ENCODE assay signal across 12 cellular contexts in genomic region chr15:89775815-89776214, GRCh38. TPM values are rescaled to one million over a fixed set of nuclear protein-coding genes. Genes with fewer than 3 reads are reported as not detected.
DNase-seq lines count a peak whose midpoint lies in the region; ATAC-seq, FAIRE-seq and TF ChIP-seq lines count a peak whose summit lies in the region.
"Had no signal": no experiment of that assay in that cellular context is flagged by ENCODE, and none has a peak within 500 bp of the region (broad histone marks: within the 10 kb centered on the region; RNA-seq: fewer than 3 reads in every experiment).

No MANE protein-coding gene starts in this region.

- ATAC-seq in Right ventricle myocardium inferior (no peak), natural killer cell (no peak), HG03520 (IDR thresholded peaks at IDR 0.05; ENCODE audit: unreplicated experiment) (no peak)

- H3K27ac ChIP-seq in colonic mucosa (no peak overlapping the region), vagina (peak overlapping the region; percentile 64), kidney (ENCODE audit: low read depth in 2 of 2, low read length in 2 of 2) (no peak overlapping the region)

- TF ChIP-seq POLR2A in vagina (IDR thresholded peaks at IDR 0.05) = no peak

- no peak for TF ChIP-seq CTCF in colonic mucosa (IDR thresholded peaks at IDR 0.05)
- no peak for TF ChIP-seq CTCF in natural killer cell (IDR thresholded peaks at IDR 0.05)
- TF ChIP-seq CTCF in vagina (IDR thresholded peaks at IDR 0.05) = no peak
- no peak for TF ChIP-seq CTCF in kidney (IDR thresholded peaks at IDR 0.05; ENCODE audit: borderline replicate concordance, extremely low read depth, insufficient read depth)

- peak overlapping the region; percentile 66 to 68 for H3K9ac ChIP-seq in colonic mucosa (ENCODE audit: low read depth in 2 of 2, low read length in 2 of 2)
- peak overlapping the region in 1 of 2 donors; percentile 29 for H3K9ac ChIP-seq in kidney (ENCODE audit: low read length in 2 of 2)

- no peaks in the 10 kb centered on the region for H3K9me3 Mint-ChIP-seq in natural killer cell

- no peaks in the 10 kb centered on the region for H3K4me1 Mint-ChIP-seq in natural killer cell

- H3K9me3 ChIP-seq in colonic mucosa (no peaks in the 10 kb centered on the region), vagina (no peaks in the 10 kb centered on the region), kidney (ENCODE audit: control insufficient read depth in 1 of 2, low read length in 2 of 2) (no peaks in the 10 kb centered on the region)
- H3K9me3 ChIP-seq: BE2C had no signal

- H3K36me3 ChIP-seq in colonic mucosa = no peaks in the 10 kb centered on the region
- H3K36me3 ChIP-seq in vagina = no peaks in the 10 kb centered on the region
- H3K36me3 ChIP-seq in kidney (ENCODE audit: control insufficient read depth in 1 of 2, insufficient read depth in 2 of 2, low read length in 2 of 2) = no peaks in the 10 kb centered on the region
- H3K36me3 ChIP-seq: BE2C had no signal

- peaks cover 6 to 9% of the 10 kb centered on the region in 2 donors for H3K27me3 Mint-ChIP-seq in natural killer cell (ENCODE audit: low read depth in 2 of 2)

- no peak for FAIRE-seq in kidney (lab: Jason Lieb, UNC)
- FAIRE-seq: islet of Langerhans, RCC 7860 had no signal

- H3K27me3 ChIP-seq in colonic mucosa (no peaks in the 10 kb centered on the region), vagina (no peaks in the 10 kb centered on the region)
- H3K27me3 ChIP-seq: BE2C had no signal

- peak; percentile 53 for DNase-seq in cardiac septum (ENCODE audit: low spot score)
- DNase-seq in Right ventricle myocardium inferior (ENCODE audit: missing footprints) = no peak
- DNase-seq in colonic mucosa = no peak
- no peak for DNase-seq in natural killer cell
- DNase-seq in vagina (ENCODE audit: extremely low spot score in 2 of 2) = no peak
- DNase-seq in kidney = no peak
- no peak for DNase-seq in NCI-H1436 (lab: John Stamatoyannopoulos, UW)

- H3K4me3 Mint-ChIP-seq in natural killer cell = peak overlapping the region; percentile 31

- intact Hi-C loops in cardiac septum (cut with DNase I) = no loop called here
- intact Hi-C loops in Right ventricle myocardium inferior (cut with DNase I) = no loop called here
- intact Hi-C loops in colonic mucosa (cut with DNase I) = no loop called here
- intact Hi-C loops in natural killer cell (cut with micrococcal nuclease) = no loop called here
- intact Hi-C loops in vagina (cut with DNase I) = no loop called here
- intact Hi-C loops in kidney (cut with DNase I) = no loop called here

- no peak overlapping the region for H3K27ac Mint-ChIP-seq in natural killer cell

- peaks cover 10% of the 10 kb centered on the region for H3K4me1 ChIP-seq in colonic mucosa
- H3K4me1 ChIP-seq in vagina = peaks cover 14% of the 10 kb centered on the region
- H3K4me1 ChIP-seq in kidney (ENCODE audit: control insufficient read depth in 1 of 2, insufficient read depth in 1 of 2, low read depth in 1 of 2, low read length in 2 of 2) = peaks cover 0 to 5% of the 10 kb centered on the region in 2 donors
- H3K4me1 ChIP-seq: BE2C had no signal

- H3K36me3 Mint-ChIP-seq in natural killer cell = no peaks in the 10 kb centered on the region

- H3K4me3 ChIP-seq in colonic mucosa (peak overlapping the region; percentile 30), vagina (peak overlapping the region; percentile 32 to 36), kidney (ENCODE audit: low read length in 2 of 2) (peak overlapping the region in 1 of 2 donors; percentile 43)

RNA-seq across cellular contexts. Expression of gene MESP2, which starts 0.3 kb away (rescaled TPM):
- total RNA-seq in cardiac septum = 0.19 TPM
- total RNA-seq in Right ventricle myocardium inferior = 0.51 TPM
- total RNA-seq in colonic mucosa = 1 to 10 TPM in 1 of 2 donors, under 1 TPM in 1; 0.45 to 5.4 TPM
- not detected for total RNA-seq in natural killer cell
- total RNA-seq in vagina = not detected
- total RNA-seq in kidney = 0.47 TPM
- 0.24 TPM for polyA plus RNA-seq in kidney (ENCODE audit: insufficient read depth, low read depth, low replicate concordance)
- total RNA-seq: pulmonary artery endothelial cell had no signal

RNA-seq across cellular contexts. Expression of gene MESP1, which starts 24.8 kb away (rescaled TPM):
- total RNA-seq in cardiac septum (0.86 TPM), Right ventricle myocardium inferior (7.4 TPM), colonic mucosa (10 to 100 TPM; 10.5 to 11.1 TPM), natural killer cell (1 to 10 TPM in 2 of 3 donors, under 1 TPM in 1; 0.45 to 2.9 (median 2.5) TPM), vagina (2.7 TPM), kidney (2.1 TPM)
- polyA plus RNA-seq in kidney (ENCODE audit: insufficient read depth, low read depth, low replicate concordance) = 6.0 TPM

RNA-seq across cellular contexts. Expression of gene ANPEP, which starts 38.8 kb away (rescaled TPM):
- total RNA-seq in cardiac septum = 4.3 TPM
- total RNA-seq in Right ventricle myocardium inferior = 9.4 TPM
- total RNA-seq in colonic mucosa = 100 to 1,000 TPM; 216 to 567 TPM
- total RNA-seq in natural killer cell = 10 to 100 TPM in 2 of 3 donors, 1 to 10 TPM in 1; 1.6 to 33.9 (median 10.9) TPM
- 55.0 TPM for total RNA-seq in vagina
- total RNA-seq in kidney = 221 TPM
- polyA plus RNA-seq in kidney (ENCODE audit: insufficient read depth, low read depth, low replicate concordance) = 242 TPM
